ENCODE assay signal across 26 cellular contexts in genomic region chr13:21282065-21282464, GRCh38.
A peak's percentile ranks its signal among the peaks of the same experiment; 100 is the strongest.
DNase-seq lines count a peak whose midpoint lies in the region; ATAC-seq and TF ChIP-seq lines count a peak whose summit lies in the region.
"Had no signal": no experiment of that assay in that cellular context is flagged by ENCODE, and none has a peak within 500 bp of the region (broad histone marks: within the 10 kb centered on the region; RNA-seq: fewer than 3 reads in every experiment).

No MANE protein-coding gene starts in this region.

- H3K9me3 Mint-ChIP-seq in type B pancreatic cell: no peaks in the 10 kb centered on the region
- H3K9me3 Mint-ChIP-seq: CD14-positive monocyte; CD8-positive, alpha-beta memory T cell had no signal

- H3K27me3 Mint-ChIP-seq in type B pancreatic cell: peaks cover 10% of the 10 kb centered on the region

- H3K4me3 Mint-ChIP-seq in type B pancreatic cell: no peak overlapping the region
- H3K4me3 Mint-ChIP-seq: CD14-positive monocyte; CD4-positive, alpha-beta memory T cell; CD4-positive, CD25-positive, alpha-beta regulatory T cell; CD8-positive, alpha-beta memory T cell had no signal

- ATAC-seq in left lobe of liver (peak; percentile 58), GM21529 (IDR thresholded peaks at IDR 0.05; ENCODE audit: unreplicated experiment) (no peak)
- ATAC-seq: GM12878 had no signal

- peak in 1 of 2 donors; percentile 12 for TF ChIP-seq RAD21 in liver (IDR thresholded peaks at IDR 0.05)

- 35% methylated on average over 2 of the region's 2 CpGs for WGBS in liver

- no peak overlapping the region for H3K4me3 ChIP-seq in liver (ENCODE audit: low read depth in 1 of 3, low read length in 3 of 3)
- H3K4me3 ChIP-seq: BLaER1, GM12878 had no signal

- H3K9ac ChIP-seq in liver (ENCODE audit: low read depth in 1 of 2, low read length in 2 of 2): no peak overlapping the region
- H3K9ac ChIP-seq: BLaER1 had no signal

- no peaks in the 10 kb centered on the region for H3K36me3 ChIP-seq in liver (ENCODE audit: control insufficient read depth in 4 of 4, insufficient read depth in 3 of 4, low read depth in 1 of 4, low read length in 3 of 4)
- H3K36me3 ChIP-seq: BE2C, BLaER1 had no signal

- H3K4me1 ChIP-seq in liver (ENCODE audit: control insufficient read depth in 4 of 4, insufficient read depth in 4 of 4, low read length in 3 of 4): no peaks in the 10 kb centered on the region
- H3K4me1 ChIP-seq: BE2C, BLaER1 had no signal

- H3K27ac Mint-ChIP-seq in type B pancreatic cell: no peak overlapping the region
- H3K27ac Mint-ChIP-seq: CD14-positive monocyte; CD4-positive, alpha-beta memory T cell; CD4-positive, CD25-positive, alpha-beta regulatory T cell; CD8-positive, alpha-beta memory T cell had no signal

- DNase-seq in HuH-7 (ENCODE audit: low spot score): peak; percentile 25
- peak; percentile 15 for DNase-seq in HuH-7.5 (ENCODE audit: low spot score)
- no peak for DNase-seq in left lobe of liver (ENCODE audit: low spot score)
- DNase-seq in type B pancreatic cell (ENCODE audit: extremely low spot score, unreplicated experiment): no peak
- no peak for DNase-seq in T-helper 9 cell
- DNase-seq in NCI-H128 (lab: John Stamatoyannopoulos, UW; ENCODE audit: unreplicated experiment): no peak
- DNase-seq: 8988T; ACHN; BE2C; C1 segment of cervical spinal cord; CD4-positive, alpha-beta memory T cell; CD4-positive, CD25-positive, alpha-beta regulatory T cell; CD8-positive, alpha-beta memory T cell; COR-L47; DMS 273 treated with DMSO at 0.1 percent for 48 hours; DMS153; DMS53; DMS79; DND-41; EL; GDM1 had no signal

- no peak overlapping the region for H3K27ac ChIP-seq in liver (ENCODE audit: low read depth in 1 of 2, low read length in 2 of 2)
- H3K27ac ChIP-seq: BLaER1 had no signal

- H3K36me3 Mint-ChIP-seq in type B pancreatic cell: no peaks in the 10 kb centered on the region
- H3K36me3 Mint-ChIP-seq: CD14-positive monocyte; CD4-positive, alpha-beta memory T cell; CD4-positive, CD25-positive, alpha-beta regulatory T cell; CD8-positive, alpha-beta memory T cell had no signal

- H3K9me3 ChIP-seq in liver (ENCODE audit: control insufficient read depth in 4 of 4, low read length in 3 of 4): no peaks in the 10 kb centered on the region
- H3K9me3 ChIP-seq: BE2C, BLaER1 had no signal

- H3K4me1 Mint-ChIP-seq in type B pancreatic cell (ENCODE audit: unreplicated experiment): no peaks in the 10 kb centered on the region
- H3K4me1 Mint-ChIP-seq: CD14-positive monocyte; CD4-positive, alpha-beta memory T cell; CD4-positive, CD25-positive, alpha-beta regulatory T cell; CD8-positive, alpha-beta memory T cell had no signal

- TF ChIP-seq CTCF in liver (IDR thresholded peaks at IDR 0.05; ENCODE audit: low read depth, low read length, missing input control) (no peak), type B pancreatic cell (conservative IDR thresholded peaks at IDR 0.05) (no peak)

- H3K27me3 ChIP-seq in liver (ENCODE audit: control insufficient read depth in 4 of 4, insufficient read depth in 4 of 4, low read length in 3 of 4): no peaks in the 10 kb centered on the region
- H3K27me3 ChIP-seq: BE2C, BLaER1 had no signal

TF ChIP-seq in liver, 16 proteins besides CTCF, POLR2A, EP300 and RAD21:
- TF ChIP-seq TAF1 (conservative IDR thresholded peaks at IDR 0.05): peak; percentile 64
- TF ChIP-seq HNF4G (IDR thresholded peaks at IDR 0.05): peak; percentile 20
- TF ChIP-seq EGR1 (IDR thresholded peaks at IDR 0.05; ENCODE audit: low read depth in 2 of 2): no peak
- peak; percentile 24 to 53 for TF ChIP-seq HNF4A (conservative IDR thresholded peaks at IDR 0.05)
- TF ChIP-seq, protein P1, sequence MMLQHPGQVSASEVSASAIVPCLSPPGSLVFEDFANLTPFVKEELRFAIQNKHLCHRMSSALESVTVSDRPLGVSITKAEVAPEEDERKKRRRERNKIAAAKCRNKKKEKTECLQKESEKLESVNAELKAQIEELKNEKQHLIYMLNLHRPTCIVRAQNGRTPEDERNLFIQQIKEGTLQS (IDR thresholded peaks at IDR 0.05): peak; percentile 38
- TF ChIP-seq RXRA (IDR thresholded peaks at IDR 0.05): no peak
- peak; percentile 65 for TF ChIP-seq FOXA2 (IDR thresholded peaks at IDR 0.05)
- TF ChIP-seq YY1 (IDR thresholded peaks at IDR 0.05): no peak
- TF ChIP-seq REST (IDR thresholded peaks at IDR 0.05): no peak
- no peak for TF ChIP-seq NR2F2 (IDR thresholded peaks at IDR 0.05)
- no peak for TF ChIP-seq MAX (IDR thresholded peaks at IDR 0.05)
- TF ChIP-seq SP1 (IDR thresholded peaks at IDR 0.05): peak; percentile 62
- TF ChIP-seq GABPA (IDR thresholded peaks at IDR 0.05 in 1 of 2, conservative IDR thresholded peaks at IDR 0.05 in 1 of 2): no peak
- TF ChIP-seq FOXA1 (IDR thresholded peaks at IDR 0.05): peak; percentile 33
- TF ChIP-seq JUND (IDR thresholded peaks at IDR 0.05): no peak
- TF ChIP-seq ZBTB33 (IDR thresholded peaks at IDR 0.05): no peak

Comparison
In these comparisons a context has a peak if more than half of its experiments do, and no peak if none do; other contexts are left out.
1. DNase-seq: peak in HuH-7 (single experiment) and HuH-7.5 (single experiment); none in left lobe of liver (single experiment), type B pancreatic cell (single experiment), T-helper 9 cell (single experiment) and NCI-H128 (single experiment).